23 cellular contexts compared by ENCODE assay signal in the genomic region with DNA sequence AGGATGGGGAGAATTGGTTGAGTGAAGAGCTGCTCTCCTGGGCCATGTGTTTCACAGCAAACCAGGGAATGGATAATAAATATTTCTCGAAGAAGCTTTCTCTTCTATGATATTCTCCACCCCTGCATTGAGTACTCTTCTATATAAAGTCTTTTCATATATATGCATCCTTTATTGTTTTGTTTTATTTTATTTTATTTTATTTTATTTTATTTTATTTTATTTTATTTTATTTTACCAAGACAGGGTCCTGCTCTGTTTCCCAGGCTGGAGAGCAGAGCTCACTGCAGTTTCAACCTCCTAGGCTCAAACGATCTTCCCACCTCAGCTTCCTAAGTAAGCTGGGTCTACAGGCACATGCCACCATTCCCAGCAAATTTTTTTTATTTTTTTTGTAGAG.
DNase-seq lines count a peak whose midpoint lies in the region; ATAC-seq and TF ChIP-seq lines count a peak whose summit lies in the region.
"Had no signal": no experiment of that assay in that cellular context is flagged by ENCODE, and none has a peak within 500 bp of the region (broad histone marks: within the 10 kb centered on the region; RNA-seq: fewer than 3 reads in every experiment).

No MANE protein-coding gene starts in this region.

- H3K4me1 Mint-ChIP-seq in glutamatergic neuron (ENCODE audit: low read depth, unreplicated experiment): peaks cover 40% of the 10 kb centered on the region
- H3K4me1 Mint-ChIP-seq in activated T-helper 1 cell treated with anti-CD3 and anti-CD28 coated beads, Interleukin-12 subunit alpha, Interleukin-12 subunit beta, Interleukin-2, Interleukin-4 antibody, amounts not matched to agents 30 ng/mL and 10 ng/mL and 1 ng/mL, durations not matched to agents 14 hours and 24 hours and 36 hours (ENCODE audit: low read depth): no peaks in the 10 kb centered on the region
- H3K4me1 Mint-ChIP-seq: CD14-positive monocyte; CD4-positive, CD25-positive, alpha-beta regulatory T cell; CD8-positive, alpha-beta memory T cell had no signal

- H3K9me3 ChIP-seq in SK-N-MC (ENCODE audit: low read depth, low read length): no peaks in the 10 kb centered on the region
- H3K9me3 ChIP-seq: BE2C, BLaER1 had no signal

- H3K27ac Mint-ChIP-seq in glutamatergic neuron (ENCODE audit: unreplicated experiment): peak overlapping the region; percentile 88
- no peak overlapping the region for H3K27ac Mint-ChIP-seq in activated T-helper 1 cell treated with anti-CD3 and anti-CD28 coated beads, Interleukin-12 subunit alpha, Interleukin-12 subunit beta, Interleukin-2, Interleukin-4 antibody, amounts not matched to agents 30 ng/mL and 10 ng/mL and 1 ng/mL, durations not matched to agents 14 hours and 24 hours and 36 hours
- H3K27ac Mint-ChIP-seq: CD14-positive monocyte; CD4-positive, alpha-beta memory T cell; CD4-positive, CD25-positive, alpha-beta regulatory T cell; CD8-positive, alpha-beta memory T cell had no signal

- H3K27ac ChIP-seq in SK-N-MC: peak overlapping the region; percentile 86; the same call in 1 of the 2 replicates
- H3K27ac ChIP-seq in brain microvascular endothelial cell: no peak overlapping the region
- H3K27ac ChIP-seq: BLaER1 had no signal

- H3K4me3 ChIP-seq in SK-N-MC: no peak overlapping the region
- no peak overlapping the region for H3K4me3 ChIP-seq in brain microvascular endothelial cell (ENCODE audit: low read depth, low read length)
- H3K4me3 ChIP-seq: BLaER1, GM12878 had no signal

- no peaks in the 10 kb centered on the region for H3K27me3 Mint-ChIP-seq in glutamatergic neuron (ENCODE audit: unreplicated experiment)
- H3K27me3 Mint-ChIP-seq in activated T-helper 1 cell treated with anti-CD3 and anti-CD28 coated beads, Interleukin-12 subunit alpha, Interleukin-12 subunit beta, Interleukin-2, Interleukin-4 antibody, amounts not matched to agents 30 ng/mL and 10 ng/mL and 1 ng/mL, durations not matched to agents 14 hours and 24 hours and 36 hours (ENCODE audit: insufficient read depth): peaks cover 11% of the 10 kb centered on the region

- TF ChIP-seq CTCF in glutamatergic neuron (IDR thresholded peaks at IDR 0.05; ENCODE audit: partially characterized antibody, unreplicated experiment): no peak
- no peak for TF ChIP-seq CTCF in brain microvascular endothelial cell (IDR thresholded peaks at IDR 0.05; ENCODE audit: low read depth, low read length, missing control alignments)

- intact Hi-C loops in activated T-helper 1 cell treated with anti-CD3 and anti-CD28 coated beads, Interleukin-12 subunit alpha, Interleukin-12 subunit beta, Interleukin-2, Interleukin-4 antibody, amounts not matched to agents 30 ng/mL and 10 ng/mL and 1 ng/mL, durations not matched to agents 14 hours and 24 hours and 36 hours (cut with micrococcal nuclease): loop anchor here (10.0 kb wide), 1 partner anchor 198 kb away; no protein-coding TSS in a partner anchor

- H3K36me3 ChIP-seq in SK-N-MC (ENCODE audit: insufficient read depth, low read length) (no peaks in the 10 kb centered on the region), brain microvascular endothelial cell (replicated peaks) (no peaks in the 10 kb centered on the region)
- H3K36me3 ChIP-seq: BE2C, BLaER1 had no signal

- peaks cover 2% of the 10 kb centered on the region for H3K9me3 Mint-ChIP-seq in glutamatergic neuron (ENCODE audit: unreplicated experiment)
- H3K9me3 Mint-ChIP-seq in activated T-helper 1 cell treated with anti-CD3 and anti-CD28 coated beads, Interleukin-12 subunit alpha, Interleukin-12 subunit beta, Interleukin-2, Interleukin-4 antibody, amounts not matched to agents 30 ng/mL and 10 ng/mL and 1 ng/mL, durations not matched to agents 14 hours and 24 hours and 36 hours: no peaks in the 10 kb centered on the region
- H3K9me3 Mint-ChIP-seq: CD14-positive monocyte; CD4-positive, alpha-beta memory T cell; CD8-positive, alpha-beta memory T cell had no signal

- no peak overlapping the region for H3K9ac ChIP-seq in SK-N-MC (ENCODE audit: insufficient read length)
- H3K9ac ChIP-seq: BLaER1 had no signal

- H3K27me3 ChIP-seq in brain microvascular endothelial cell (replicated peaks): no peaks in the 10 kb centered on the region
- H3K27me3 ChIP-seq: BE2C, BLaER1 had no signal

- H3K36me3 Mint-ChIP-seq in glutamatergic neuron (ENCODE audit: unreplicated experiment): no peaks in the 10 kb centered on the region
- H3K36me3 Mint-ChIP-seq in activated T-helper 1 cell treated with anti-CD3 and anti-CD28 coated beads, Interleukin-12 subunit alpha, Interleukin-12 subunit beta, Interleukin-2, Interleukin-4 antibody, amounts not matched to agents 30 ng/mL and 10 ng/mL and 1 ng/mL, durations not matched to agents 14 hours and 24 hours and 36 hours (ENCODE audit: low read depth): no peaks in the 10 kb centered on the region
- H3K36me3 Mint-ChIP-seq: CD14-positive monocyte; CD4-positive, alpha-beta memory T cell; CD4-positive, CD25-positive, alpha-beta regulatory T cell; CD8-positive, alpha-beta memory T cell had no signal

- DNase-seq in SK-N-MC (ENCODE audit: low read depth, low spot score) (no peak), glutamatergic neuron (no peak), brain microvascular endothelial cell (no peak)
- no peak for DNase-seq in activated T-helper 1 cell treated with anti-CD3 and anti-CD28 coated beads, Interleukin-12 subunit alpha, Interleukin-12 subunit beta, Interleukin-2, Interleukin-4 antibody, amounts not matched to agents 30 ng/mL and 10 ng/mL and 1 ng/mL, durations not matched to agents 14 hours and 24 hours and 36 hours (ENCODE audit: low spot score)
- DNase-seq: 8988T; ACHN; BE2C; C1 segment of cervical spinal cord; CD4-positive, alpha-beta memory T cell; CD4-positive, CD25-positive, alpha-beta regulatory T cell; CD8-positive, alpha-beta memory T cell; COR-L47; DMS 273 treated with DMSO at 0.1 percent for 48 hours; DMS153; DMS53; DMS79; DND-41; EL; GDM1 had no signal

- in situ Hi-C loops in brain microvascular endothelial cell (cut with HindIII; ENCODE audit: low pct_ligation_motif_present, low sequenced_read_pairs): no loop called here

- no peak overlapping the region for H3K4me3 Mint-ChIP-seq in glutamatergic neuron (ENCODE audit: unreplicated experiment)
- no peak overlapping the region for H3K4me3 Mint-ChIP-seq in activated T-helper 1 cell treated with anti-CD3 and anti-CD28 coated beads, Interleukin-12 subunit alpha, Interleukin-12 subunit beta, Interleukin-2, Interleukin-4 antibody, amounts not matched to agents 30 ng/mL and 10 ng/mL and 1 ng/mL, durations not matched to agents 14 hours and 24 hours and 36 hours
- H3K4me3 Mint-ChIP-seq: CD14-positive monocyte; CD4-positive, alpha-beta memory T cell; CD4-positive, CD25-positive, alpha-beta regulatory T cell; CD8-positive, alpha-beta memory T cell had no signal

- no peak for ATAC-seq in GM21526 (IDR thresholded peaks at IDR 0.05; ENCODE audit: low FRiP score, unreplicated experiment)
- ATAC-seq: GM12878 had no signal
